In the genomic region with DNA sequence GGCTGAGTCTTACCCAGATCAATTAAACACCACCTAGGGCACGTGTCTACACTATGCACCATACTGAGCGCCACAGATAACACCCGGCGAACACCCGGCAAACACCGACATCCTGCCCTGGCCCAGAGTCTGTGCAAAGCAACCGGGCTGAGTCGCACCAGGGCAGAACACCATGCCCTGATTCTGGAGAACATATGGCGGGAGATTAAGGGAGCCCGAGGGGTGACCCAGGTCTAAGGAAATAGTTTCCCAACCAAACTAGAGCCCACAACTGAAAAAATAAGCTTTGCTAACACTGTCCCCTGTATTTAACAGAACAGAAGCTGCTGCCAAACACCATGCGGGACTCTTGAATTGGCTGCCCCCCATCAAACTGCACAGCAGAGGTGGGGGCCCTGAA, we compare ENCODE assay signal across 16 cellular contexts. TPM values are rescaled to one million over a fixed set of nuclear protein-coding genes. Genes with fewer than 3 reads are reported as not detected.
DNase-seq lines count a peak whose midpoint lies in the region; ATAC-seq, FAIRE-seq and TF ChIP-seq lines count a peak whose summit lies in the region.
"Had no signal": no experiment of that assay in that cellular context is flagged by ENCODE, and none has a peak within 500 bp of the region (broad histone marks: within the 10 kb centered on the region; RNA-seq: fewer than 3 reads in every experiment).

No MANE protein-coding gene starts in this region.

- H3K4me3 Mint-ChIP-seq in activated CD8-positive, alpha-beta T cell treated with anti-CD3 and anti-CD28 coated beads, Interleukin-2, amount 10 ng/mL, durations not matched to agents 7 days and 5 days: no peak overlapping the region
- H3K4me3 Mint-ChIP-seq: activated CD8-positive, alpha-beta T cell treated with anti-CD3 and anti-CD28 coated beads for 36 hours; CD4-positive, alpha-beta T cell had no signal

- H3K9ac ChIP-seq in adipocyte (ENCODE audit: low read length): no peak overlapping the region
- no peak overlapping the region for H3K9ac ChIP-seq in kidney (ENCODE audit: low read length in 2 of 2)

- ATAC-seq in activated CD8-positive, alpha-beta T cell treated with anti-CD3 and anti-CD28 coated beads, Interleukin-2, amount 10 ng/mL, durations not matched to agents 7 days and 5 days: no peak
- ATAC-seq in HG02623 (IDR thresholded peaks at IDR 0.05; ENCODE audit: unreplicated experiment): no peak
- ATAC-seq: activated CD8-positive, alpha-beta T cell treated with anti-CD3 and anti-CD28 coated beads for 36 hours had no signal

- H3K9me3 ChIP-seq in adipocyte (ENCODE audit: control insufficient read depth, low read length) (no peaks in the 10 kb centered on the region), kidney (ENCODE audit: control insufficient read depth in 1 of 2, low read length in 2 of 2) (no peaks in the 10 kb centered on the region), spleen (no peaks in the 10 kb centered on the region)

- H3K36me3 ChIP-seq in adipocyte (ENCODE audit: control insufficient read depth, insufficient read depth, low read length, severe bottlenecking): no peaks in the 10 kb centered on the region
- no peaks in the 10 kb centered on the region for H3K36me3 ChIP-seq in kidney (ENCODE audit: control insufficient read depth in 1 of 2, insufficient read depth in 2 of 2, low read length in 2 of 2)
- H3K36me3 ChIP-seq in spleen: no peaks in the 10 kb centered on the region

- TF ChIP-seq CTCF in kidney (IDR thresholded peaks at IDR 0.05; ENCODE audit: borderline replicate concordance, extremely low read depth, insufficient read depth): no peak
- no peak for TF ChIP-seq CTCF in spleen (IDR thresholded peaks at IDR 0.05 in 8 of 11, conservative IDR thresholded peaks at IDR 0.05 in 3 of 11)

- WGBS in spleen, 5 donors: 78 to 92% (median 83%) methylated on average over 11 of the region's 11 CpGs

- POLR2A ChIA-PET in activated CD8-positive, alpha-beta T cell treated with anti-CD3 and anti-CD28 coated beads, Interleukin-2, amount 10 ng/mL, durations not matched to agents 7 days and 5 days (lab: Charles Lee): no interaction called here

- no peak overlapping the region for H3K27ac Mint-ChIP-seq in activated CD8-positive, alpha-beta T cell treated with anti-CD3 and anti-CD28 coated beads, Interleukin-2, amount 10 ng/mL, durations not matched to agents 7 days and 5 days
- H3K27ac Mint-ChIP-seq: CD4-positive, alpha-beta T cell had no signal

- no peaks in the 10 kb centered on the region for H3K9me3 Mint-ChIP-seq in activated CD8-positive, alpha-beta T cell treated with anti-CD3 and anti-CD28 coated beads, Interleukin-2, amount 10 ng/mL, durations not matched to agents 7 days and 5 days (ENCODE audit: insufficient read depth)
- H3K9me3 Mint-ChIP-seq: activated CD8-positive, alpha-beta T cell treated with anti-CD3 and anti-CD28 coated beads for 36 hours; CD4-positive, alpha-beta T cell had no signal

- H3K27ac ChIP-seq in kidney (ENCODE audit: low read depth in 2 of 2, low read length in 2 of 2) (peak overlapping the region; percentile 38 to 59), spleen (peak overlapping the region in 7 of 8 donors; percentile 65 to 82 (median 77))

- intact Hi-C loops in kidney (cut with DNase I): no loop called here
- intact Hi-C loops in spleen (cut with DNase I; ENCODE audit: low total_unique reads): no loop called here

- H3K4me1 Mint-ChIP-seq in activated CD8-positive, alpha-beta T cell treated with anti-CD3 and anti-CD28 coated beads, Interleukin-2, amount 10 ng/mL, durations not matched to agents 7 days and 5 days (ENCODE audit: low read depth): peaks cover 48% of the 10 kb centered on the region

- no peak for FAIRE-seq in kidney (lab: Jason Lieb, UNC)
- FAIRE-seq: frontal cortex had no signal

- DNase-seq in G401 (ENCODE audit: low spot score): peak; percentile 86
- DNase-seq in adipocyte (ENCODE audit: low read depth): peak; percentile 42
- DNase-seq in kidney: peak; percentile 33
- peak; percentile 58 for DNase-seq in spleen
- DNase-seq in DMS79 (lab: John Stamatoyannopoulos, UW): no peak
- DNase-seq in activated CD8-positive, alpha-beta T cell treated with anti-CD3 and anti-CD28 coated beads, Interleukin-2, amount 10 ng/mL, durations not matched to agents 7 days and 5 days: no peak
- DNase-seq in retina: no peak
- DNase-seq: activated CD8-positive, alpha-beta T cell treated with anti-CD3 and anti-CD28 coated beads for 36 hours; activated naive CD4-positive, alpha-beta T cell treated with anti-CD3 and anti-CD28 coated beads, Interleukin-2, amount 50 U/mL, for 16 hours; CD4-positive, alpha-beta T cell; Karpas-422; stimulated activated CD4-positive, alpha-beta T cell treated with anti-CD3 and anti-CD28 coated beads, Interleukin-2, amount 100 ng/mL, for 48 hours; stimulated activated naive CD4-positive, alpha-beta T cell; T-helper 9 cell had no signal

- no peak for TF ChIP-seq POLR2A in spleen (IDR thresholded peaks at IDR 0.05)

- H3K27me3 Mint-ChIP-seq in activated CD8-positive, alpha-beta T cell treated with anti-CD3 and anti-CD28 coated beads, Interleukin-2, amount 10 ng/mL, durations not matched to agents 7 days and 5 days (ENCODE audit: low read depth): no peaks in the 10 kb centered on the region
- H3K27me3 Mint-ChIP-seq: activated CD8-positive, alpha-beta T cell treated with anti-CD3 and anti-CD28 coated beads for 36 hours; CD4-positive, alpha-beta T cell had no signal

- H3K36me3 Mint-ChIP-seq in activated CD8-positive, alpha-beta T cell treated with anti-CD3 and anti-CD28 coated beads, Interleukin-2, amount 10 ng/mL, durations not matched to agents 7 days and 5 days (ENCODE audit: low read depth): no peaks in the 10 kb centered on the region

- H3K27me3 ChIP-seq in adipocyte (replicated peaks; ENCODE audit: control insufficient read depth, insufficient read depth, low read length): no peaks in the 10 kb centered on the region
- no peaks in the 10 kb centered on the region for H3K27me3 ChIP-seq in spleen (replicated peaks in 1 of 7)

- H3K4me3 ChIP-seq in adipocyte (ENCODE audit: low read length) (no peak overlapping the region), kidney (ENCODE audit: low read length in 2 of 2) (no peak overlapping the region), spleen (no peak overlapping the region)

- CTCF ChIA-PET in activated CD8-positive, alpha-beta T cell treated with anti-CD3 and anti-CD28 coated beads, Interleukin-2, amount 10 ng/mL, durations not matched to agents 7 days and 5 days (lab: Charles Lee): no interaction called here

- H3K4me1 ChIP-seq in adipocyte (ENCODE audit: control insufficient read depth, insufficient read depth, low read length) (peaks cover 23% of the 10 kb centered on the region), kidney (ENCODE audit: control insufficient read depth in 1 of 2, insufficient read depth in 1 of 2, low read depth in 1 of 2, low read length in 2 of 2) (peaks cover 72 to 82% of the 10 kb centered on the region in 2 donors), spleen (peaks cover 18 to 78% (median 61%) of the 10 kb centered on the region in 6 donors)

- in situ Hi-C loops in G401 (cut with HindIII; ENCODE audit: low sequenced_read_pairs): loop anchor here (25.0 kb wide), 1 partner anchor 104 kb away; no protein-coding TSS in a partner anchor

RNA-seq across cellular contexts. Expression of gene MYO18A, which starts 22.1 kb away (rescaled TPM):
- total RNA-seq in G401 (2014; rRNA removed; shearing (Covaris generic)): 26.0 and 42.1 TPM in 2 replicates
- total RNA-seq in kidney (60.7 TPM), spleen (100 to 1,000 TPM in 2 of 7 donors, 10 to 100 TPM in 5; 57.6 to 114 (median 85.5) TPM)
- polyA plus RNA-seq in kidney (ENCODE audit: insufficient read depth, low read depth, low replicate concordance) (25.6 TPM), spleen (10 to 100 TPM; 24.2 to 55.0 (median 44.5) TPM)
- total RNA-seq in activated CD8-positive, alpha-beta T cell treated with anti-CD3 and anti-CD28 coated beads, Interleukin-2, amount 10 ng/mL, durations not matched to agents 7 days and 5 days: 10 to 100 TPM; 53.4 to 53.8 TPM

Comparison
In these comparisons a context has a peak if more than half of its experiments do, and no peak if none do; other contexts are left out.
1. DNase-seq: peak in G401 (single experiment), adipocyte (single experiment), kidney (single experiment) and spleen (single experiment); none in DMS79 (single experiment), activated CD8-positive, alpha-beta T cell treated with anti-CD3 and anti-CD28 coated beads, Interleukin-2, amount 10 ng/mL, durations not matched to agents 7 days and 5 days (single experiment) and retina (single experiment).